ENCODE assay signal across 17 cellular contexts in the genomic region with DNA sequence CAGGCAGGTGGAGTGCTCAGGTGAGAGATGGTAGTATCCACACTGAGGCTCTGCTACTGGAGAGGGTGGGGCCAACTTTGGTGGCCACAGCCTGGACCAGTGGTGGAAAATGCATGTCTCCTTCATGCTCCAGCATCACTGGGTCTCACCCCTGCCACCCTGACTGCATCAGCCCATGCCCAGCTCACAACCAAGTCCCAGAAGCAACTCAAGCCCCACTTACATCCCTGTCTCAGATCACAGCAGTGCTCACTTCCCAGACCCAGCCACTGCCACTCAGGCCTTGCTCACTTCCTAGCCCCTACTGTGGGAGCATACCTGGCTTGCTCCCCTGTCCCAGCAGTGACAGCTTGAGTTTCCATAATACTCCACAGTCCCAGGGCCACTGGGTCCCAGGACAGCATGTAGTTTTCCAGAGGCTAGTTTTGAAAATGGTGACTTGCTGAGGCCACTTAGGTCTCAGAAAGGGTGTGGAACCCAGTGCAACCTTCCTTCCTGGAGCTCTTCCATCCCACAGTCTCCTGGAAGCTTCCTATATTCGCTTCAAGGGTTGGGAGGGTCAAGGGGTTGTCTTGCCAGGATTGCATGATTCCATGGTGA. TPM values are rescaled to one million over a fixed set of nuclear protein-coding genes. Genes with fewer than 3 reads are reported as not detected.
DNase-seq lines count a peak whose midpoint lies in the region; FAIRE-seq and TF ChIP-seq lines count a peak whose summit lies in the region.
"Had no signal": no experiment of that assay in that cellular context is flagged by ENCODE, and none has a peak within 500 bp of the region (broad histone marks: within the 10 kb centered on the region; RNA-seq: fewer than 3 reads in every experiment).

No MANE protein-coding gene starts in this region.

- POLR2A ChIA-PET in OCI-LY7 (lab: Charles Lee) = no interaction called here

- no peaks in the 10 kb centered on the region for H3K4me1 ChIP-seq in spleen
- H3K4me1 ChIP-seq in OCI-LY7 (ENCODE audit: insufficient read depth, low read length, poor library complexity, severe bottlenecking) = no peaks in the 10 kb centered on the region
- H3K4me1 ChIP-seq: A549, BE2C had no signal

- H3K79me2 ChIP-seq in OCI-LY7 (ENCODE audit: insufficient read depth, low read depth, low read length) = no peaks in the 10 kb centered on the region

- TF ChIP-seq POLR2A in spleen (IDR thresholded peaks at IDR 0.05) (no peak), GM12891 (IDR thresholded peaks at IDR 0.05; ENCODE audit: low read depth, low read length) (no peak)

- H3K36me3 ChIP-seq in bronchial epithelial cell (ENCODE audit: control insufficient read depth, insufficient read depth, low read length) (no peaks in the 10 kb centered on the region), spleen (peaks cover 0 to 56% (median 12%) of the 10 kb centered on the region in 6 donors), OCI-LY7 (ENCODE audit: insufficient read depth, low read length) (peaks cover 48% of the 10 kb centered on the region)
- H3K36me3 ChIP-seq: BE2C had no signal

- no peaks in the 10 kb centered on the region for H4K20me1 ChIP-seq in OCI-LY7 (ENCODE audit: insufficient read depth, low read length)

- no peak overlapping the region for H3K27ac ChIP-seq in spleen
- no peak overlapping the region for H3K27ac ChIP-seq in OCI-LY7 (ENCODE audit: low read depth, low read length, poor library complexity, severe bottlenecking)
- H3K27ac ChIP-seq: A549, HL-60 had no signal

- H2AFZ ChIP-seq in OCI-LY7 (ENCODE audit: low read length) = no peak overlapping the region

- H3K9me3 ChIP-seq in spleen = peaks cover 3 to 48% (median 43%) of the 10 kb centered on the region in 8 donors
- peaks cover 27% of the 10 kb centered on the region; the same call in 1 of the 2 replicates for H3K9me3 ChIP-seq in OCI-LY7 (ENCODE audit: low read length)
- H3K9me3 ChIP-seq: BE2C had no signal

- no peaks in the 10 kb centered on the region for H3K9me2 ChIP-seq in OCI-LY7 (ENCODE audit: insufficient read depth, low read length)

- H3K4me2 ChIP-seq in OCI-LY7 (ENCODE audit: low read length) = no peak overlapping the region
- H3K4me2 ChIP-seq: A549 had no signal

- FAIRE-seq in bronchial epithelial cell (lab: Jason Lieb, UNC) = peak; percentile 88
- no peak for FAIRE-seq in GM12891 (lab: Jason Lieb, UNC)
- FAIRE-seq: A549, GM12878, GM19239, K562 had no signal

- intact Hi-C loops in spleen (cut with DNase I; ENCODE audit: low total_unique reads) (no loop called here), OCI-LY7 (cut with micrococcal nuclease; ENCODE audit: unreplicated experiment) (no loop called here)

- peak; percentile 1 for DNase-seq in GM03348 (ENCODE audit: low spot score)
- DNase-seq in bronchial epithelial cell (ENCODE audit: low read depth) = no peak
- DNase-seq in mesenteric fat pad (ENCODE audit: low spot score) = peak; percentile 53
- peak; percentile 22 for DNase-seq in spleen
- DNase-seq in GM12891 (ENCODE audit: insufficient read length, low spot score) = no peak
- DNase-seq in OCI-LY7 (ENCODE audit: low spot score) = no peak
- DNase-seq in effector CD8-positive, alpha-beta T cell (lab: John Stamatoyannopoulos, UW) = no peak
- DNase-seq: COR-L47, GF-D8, GOT3 had no signal

- no TSS peak for BruUV-seq in OCI-LY7 (replicated peaks; lab: Mats Ljungman, UMichigan)

- CTCF ChIA-PET in OCI-LY7 (lab: Charles Lee; ENCODE audit: unreplicated experiment) = no interaction called here

- H3K27me3 ChIP-seq in bronchial epithelial cell (ENCODE audit: control insufficient read depth, insufficient read depth, low read length) (no peaks in the 10 kb centered on the region), spleen (replicated peaks in 1 of 7) (no peaks in the 10 kb centered on the region)
- H3K27me3 ChIP-seq: BE2C had no signal

- TF ChIP-seq CTCF in bronchial epithelial cell (IDR thresholded peaks at IDR 0.05; ENCODE audit: insufficient read depth, low read length, severe bottlenecking) (no peak), spleen (IDR thresholded peaks at IDR 0.05 in 8 of 11, conservative IDR thresholded peaks at IDR 0.05 in 3 of 11) (no peak), OCI-LY7 (conservative IDR thresholded peaks at IDR 0.05; ENCODE audit: low read length) (no peak)

- 58 to 95% (median 86%) methylated on average over 1 of the region's 1 CpG for WGBS in spleen, 5 donors

- H3K4me3 ChIP-seq in bronchial epithelial cell (ENCODE audit: low read depth, low read length) = no peak overlapping the region
- H3K4me3 ChIP-seq in spleen = no peak overlapping the region
- H3K4me3 ChIP-seq in OCI-LY7 (ENCODE audit: low read depth, low read length, poor library complexity, severe bottlenecking) = no peak overlapping the region
- H3K4me3 ChIP-seq: A549, GM12878, K562 had no signal

TF ChIP-seq in GM12891, 5 proteins besides CTCF, POLR2A, EP300 and RAD21:
- TF ChIP-seq POU2F2 (IDR thresholded peaks at IDR 0.05; ENCODE audit: low read depth, low read length) (no peak), SPI1 (IDR thresholded peaks at IDR 0.05; ENCODE audit: low read depth, low read length) (no peak), PAX5 (IDR thresholded peaks at IDR 0.05; ENCODE audit: insufficient read depth, low read length, severe bottlenecking) (no peak), TAF1 (IDR thresholded peaks at IDR 0.05; ENCODE audit: low read depth, low read length) (no peak), POLR2AphosphoS5 (IDR thresholded peaks at IDR 0.05; ENCODE audit: low read depth, low read length) (no peak)
TF ChIP-seq in GM12891: peak in this region for 0.

RNA-seq across cellular contexts. Expression of a gene that starts 58.8 kb away (rescaled TPM):
- 65.8 and 103 TPM in 2 replicates for total RNA-seq in bronchial epithelial cell
- total RNA-seq in mesenteric fat pad = 82.5 TPM
- total RNA-seq in spleen = 10 to 100 TPM in 5 of 7 donors, 1 to 10 TPM in 2; 7.9 to 25.0 (median 18.6) TPM
- 10 to 100 TPM in 1 of 3 donors, 1 to 10 TPM in 2; 4.1 to 12.4 (median 9.1) TPM for polyA plus RNA-seq in spleen
- 0.19 TPM for polyA plus RNA-seq in GM12891 (2012; ENCODE audit: low read depth, missing spikeins)
- 1.4 and 2.4 TPM in 2 replicates for total RNA-seq in OCI-LY7 (2014; rRNA removed; shearing (Covaris generic))
- total RNA-seq in OCI-LY7 (2022) = 3.0 and 4.0 TPM in 2 replicates
- polyA plus RNA-seq: CD14-positive monocyte had no signal

Comparison
In these comparisons a context has a peak if more than half of its experiments do, and no peak if none do; other contexts are left out.
1. DNase-seq: peak in GM03348 (single experiment), mesenteric fat pad (single experiment) and spleen (single experiment); none in bronchial epithelial cell (single experiment), GM12891 (single experiment), OCI-LY7 (single experiment) and effector CD8-positive, alpha-beta T cell (single experiment).